ENCODE assay signal across 1 cellular context in genomic region chrX:15202458-15203177, GRCh38.
TF ChIP-seq lines count a peak whose summit lies in the region.

No MANE protein-coding gene starts in this region.

TF ChIP-seq in GM12878, 131 proteins besides CTCF, POLR2A, EP300 and RAD21 (continued from another document and continues in another):
- TF ChIP-seq, protein P1, sequence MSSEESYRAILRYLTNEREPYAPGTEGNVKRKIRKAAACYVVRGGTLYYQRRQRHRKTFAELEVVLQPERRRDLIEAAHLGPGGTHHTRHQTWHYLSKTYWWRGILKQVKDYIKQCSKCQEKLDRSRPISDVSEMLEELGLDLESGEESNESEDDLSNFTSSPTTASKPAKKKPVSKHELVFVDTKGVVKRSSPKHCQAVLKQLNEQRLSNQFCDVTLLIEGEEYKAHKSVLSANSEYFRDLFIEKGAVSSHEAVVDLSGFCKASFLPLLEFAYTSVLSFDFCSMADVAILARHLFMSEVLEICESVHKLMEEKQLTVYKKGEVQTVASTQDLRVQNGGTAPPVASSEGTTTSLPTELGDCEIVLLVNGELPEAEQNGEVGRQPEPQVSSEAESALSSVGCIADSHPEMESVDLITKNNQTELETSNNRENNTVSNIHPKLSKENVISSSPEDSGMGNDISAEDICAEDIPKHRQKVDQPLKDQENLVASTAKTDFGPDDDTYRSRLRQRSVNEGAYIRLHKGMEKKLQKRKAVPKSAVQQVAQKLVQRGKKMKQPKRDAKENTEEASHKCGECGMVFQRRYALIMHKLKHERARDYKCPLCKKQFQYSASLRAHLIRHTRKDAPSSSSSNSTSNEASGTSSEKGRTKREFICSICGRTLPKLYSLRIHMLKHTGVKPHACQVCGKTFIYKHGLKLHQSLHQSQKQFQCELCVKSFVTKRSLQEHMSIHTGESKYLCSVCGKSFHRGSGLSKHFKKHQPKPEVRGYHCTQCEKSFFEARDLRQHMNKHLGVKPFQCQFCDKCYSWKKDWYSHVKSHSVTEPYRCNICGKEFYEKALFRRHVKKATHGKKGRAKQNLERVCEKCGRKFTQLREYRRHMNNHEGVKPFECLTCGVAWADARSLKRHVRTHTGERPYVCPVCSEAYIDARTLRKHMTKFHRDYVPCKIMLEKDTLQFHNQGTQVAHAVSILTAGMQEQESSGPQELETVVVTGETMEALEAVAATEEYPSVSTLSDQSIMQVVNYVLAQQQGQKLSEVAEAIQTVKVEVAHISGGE (CRISPR knock-in tag; IDR thresholded peaks at IDR 0.05) = no peak
- TF ChIP-seq LARP7 (IDR thresholded peaks at IDR 0.05) (no peak), MYC (IDR thresholded peaks at IDR 0.05; ENCODE audit: insufficient read depth, insufficient read length, insufficient replicate concordance, low read length, severe bottlenecking) (no peak), SP1 (IDR thresholded peaks at IDR 0.05; ENCODE audit: low read depth, low read length) (no peak), IRF3 (IDR thresholded peaks at IDR 0.05) (no peak), NFYA (IDR thresholded peaks at IDR 0.05; ENCODE audit: borderline replicate concordance, low read depth, low read length) (no peak), ZBED1 (IDR thresholded peaks at IDR 0.05; ENCODE audit: borderline replicate concordance) (peak; percentile 81; the same call in 1 of the 2 replicates), RFX5 (IDR thresholded peaks at IDR 0.05; ENCODE audit: low read depth, low read length) (no peak), EED (IDR thresholded peaks at IDR 0.05; ENCODE audit: low read depth) (peak; percentile 84), PAX5 (IDR thresholded peaks at IDR 0.05; ENCODE audit: borderline replicate concordance, low read depth, low read length) (no peak), POLR2AphosphoS5 (IDR thresholded peaks at IDR 0.05; ENCODE audit: low read length) (no peak), CHD2 (IDR thresholded peaks at IDR 0.05; ENCODE audit: borderline replicate concordance, low read depth, low read length) (no peak), DPF2 (IDR thresholded peaks at IDR 0.05) (peak; percentile 66), POU2F2 (IDR thresholded peaks at IDR 0.05; ENCODE audit: borderline replicate concordance, low read depth, low read length) (no peak), TBL1XR1 (IDR thresholded peaks at IDR 0.05; ENCODE audit: low read depth, low read length) (no peak), SUPT20H (IDR thresholded peaks at IDR 0.05; ENCODE audit: borderline replicate concordance, control insufficient read depth, low read depth, low read length) (no peak), CREM (IDR thresholded peaks at IDR 0.05; ENCODE audit: low read depth) (peak; percentile 82), WRNIP1 (IDR thresholded peaks at IDR 0.05; ENCODE audit: borderline replicate concordance, low read depth, low read length) (no peak), SMC3 (IDR thresholded peaks at IDR 0.05; ENCODE audit: borderline replicate concordance, low read length) (no peak), HDGF (IDR thresholded peaks at IDR 0.05) (no peak), SREBF2 (IDR thresholded peaks at IDR 0.05; ENCODE audit: low read length) (no peak), SRF (IDR thresholded peaks at IDR 0.05; ENCODE audit: low read depth in 2 of 2, low read length in 2 of 2) (no peak), NR2C2 (IDR thresholded peaks at IDR 0.05; ENCODE audit: borderline replicate concordance, control insufficient read depth, insufficient read length, low read depth) (no peak), ZNF274 (IDR thresholded peaks at IDR 0.05; ENCODE audit: insufficient read depth, insufficient read length) (no peak), ZNF217 (IDR thresholded peaks at IDR 0.05) (no peak), MEF2B (IDR thresholded peaks at IDR 0.05; ENCODE audit: partially characterized antibody, poor library complexity, severe bottlenecking) (peak; percentile 33), CHD4 (IDR thresholded peaks at IDR 0.05) (no peak), ZNF384 (IDR thresholded peaks at IDR 0.05; ENCODE audit: borderline replicate concordance, low read depth, low read length) (no peak), BRCA1 (IDR thresholded peaks at IDR 0.05; ENCODE audit: low read depth, low read length) (no peak), TCF3 (IDR thresholded peaks at IDR 0.05; ENCODE audit: borderline replicate concordance, insufficient read depth, low read depth, low read length) (no peak), NR2F1 (conservative IDR thresholded peaks at IDR 0.05) (peak; percentile 58; the same call in 1 of the 2 replicates), ZNF622 (IDR thresholded peaks at IDR 0.05) (no peak), USF2 (IDR thresholded peaks at IDR 0.05; ENCODE audit: borderline replicate concordance, low read depth, low read length) (no peak), IKZF2 (IDR thresholded peaks at IDR 0.05) (peak; percentile 92), SMARCA5 (IDR thresholded peaks at IDR 0.05) (no peak), RBBP5 (conservative IDR thresholded peaks at IDR 0.05) (no peak), TARDBP (IDR thresholded peaks at IDR 0.05; ENCODE audit: borderline replicate concordance) (no peak), HSF1 (IDR thresholded peaks at IDR 0.05; ENCODE audit: low read depth, low read length) (no peak), ESRRA (IDR thresholded peaks at IDR 0.05; ENCODE audit: low read length) (no peak), MEF2A (IDR thresholded peaks at IDR 0.05; ENCODE audit: insufficient read depth, low read depth, low read length) (0 out of 2 replicates have a peak, but pooled peaks have one; percentile 8)
- TF ChIP-seq, protein P2, sequence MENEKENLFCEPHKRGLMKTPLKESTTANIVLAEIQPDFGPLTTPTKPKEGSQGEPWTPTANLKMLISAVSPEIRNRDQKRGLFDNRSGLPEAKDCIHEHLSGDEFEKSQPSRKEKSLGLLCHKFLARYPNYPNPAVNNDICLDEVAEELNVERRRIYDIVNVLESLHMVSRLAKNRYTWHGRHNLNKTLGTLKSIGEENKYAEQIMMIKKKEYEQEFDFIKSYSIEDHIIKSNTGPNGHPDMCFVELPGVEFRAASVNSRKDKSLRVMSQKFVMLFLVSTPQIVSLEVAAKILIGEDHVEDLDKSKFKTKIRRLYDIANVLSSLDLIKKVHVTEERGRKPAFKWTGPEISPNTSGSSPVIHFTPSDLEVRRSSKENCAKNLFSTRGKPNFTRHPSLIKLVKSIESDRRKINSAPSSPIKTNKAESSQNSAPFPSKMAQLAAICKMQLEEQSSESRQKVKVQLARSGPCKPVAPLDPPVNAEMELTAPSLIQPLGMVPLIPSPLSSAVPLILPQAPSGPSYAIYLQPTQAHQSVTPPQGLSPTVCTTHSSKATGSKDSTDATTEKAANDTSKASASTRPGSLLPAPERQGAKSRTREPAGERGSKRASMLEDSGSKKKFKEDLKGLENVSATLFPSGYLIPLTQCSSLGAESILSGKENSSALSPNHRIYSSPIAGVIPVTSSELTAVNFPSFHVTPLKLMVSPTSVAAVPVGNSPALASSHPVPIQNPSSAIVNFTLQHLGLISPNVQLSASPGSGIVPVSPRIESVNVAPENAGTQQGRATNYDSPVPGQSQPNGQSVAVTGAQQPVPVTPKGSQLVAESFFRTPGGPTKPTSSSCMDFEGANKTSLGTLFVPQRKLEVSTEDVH (IDR thresholded peaks at IDR 0.05; ENCODE audit: low read depth, partially characterized antibody) = no peak
- TF ChIP-seq, protein P3, sequence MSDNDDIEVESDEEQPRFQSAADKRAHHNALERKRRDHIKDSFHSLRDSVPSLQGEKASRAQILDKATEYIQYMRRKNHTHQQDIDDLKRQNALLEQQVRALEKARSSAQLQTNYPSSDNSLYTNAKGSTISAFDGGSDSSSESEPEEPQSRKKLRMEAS (IDR thresholded peaks at IDR 0.05; ENCODE audit: low read depth, low read length) = no peak
- TF ChIP-seq, protein P4, sequence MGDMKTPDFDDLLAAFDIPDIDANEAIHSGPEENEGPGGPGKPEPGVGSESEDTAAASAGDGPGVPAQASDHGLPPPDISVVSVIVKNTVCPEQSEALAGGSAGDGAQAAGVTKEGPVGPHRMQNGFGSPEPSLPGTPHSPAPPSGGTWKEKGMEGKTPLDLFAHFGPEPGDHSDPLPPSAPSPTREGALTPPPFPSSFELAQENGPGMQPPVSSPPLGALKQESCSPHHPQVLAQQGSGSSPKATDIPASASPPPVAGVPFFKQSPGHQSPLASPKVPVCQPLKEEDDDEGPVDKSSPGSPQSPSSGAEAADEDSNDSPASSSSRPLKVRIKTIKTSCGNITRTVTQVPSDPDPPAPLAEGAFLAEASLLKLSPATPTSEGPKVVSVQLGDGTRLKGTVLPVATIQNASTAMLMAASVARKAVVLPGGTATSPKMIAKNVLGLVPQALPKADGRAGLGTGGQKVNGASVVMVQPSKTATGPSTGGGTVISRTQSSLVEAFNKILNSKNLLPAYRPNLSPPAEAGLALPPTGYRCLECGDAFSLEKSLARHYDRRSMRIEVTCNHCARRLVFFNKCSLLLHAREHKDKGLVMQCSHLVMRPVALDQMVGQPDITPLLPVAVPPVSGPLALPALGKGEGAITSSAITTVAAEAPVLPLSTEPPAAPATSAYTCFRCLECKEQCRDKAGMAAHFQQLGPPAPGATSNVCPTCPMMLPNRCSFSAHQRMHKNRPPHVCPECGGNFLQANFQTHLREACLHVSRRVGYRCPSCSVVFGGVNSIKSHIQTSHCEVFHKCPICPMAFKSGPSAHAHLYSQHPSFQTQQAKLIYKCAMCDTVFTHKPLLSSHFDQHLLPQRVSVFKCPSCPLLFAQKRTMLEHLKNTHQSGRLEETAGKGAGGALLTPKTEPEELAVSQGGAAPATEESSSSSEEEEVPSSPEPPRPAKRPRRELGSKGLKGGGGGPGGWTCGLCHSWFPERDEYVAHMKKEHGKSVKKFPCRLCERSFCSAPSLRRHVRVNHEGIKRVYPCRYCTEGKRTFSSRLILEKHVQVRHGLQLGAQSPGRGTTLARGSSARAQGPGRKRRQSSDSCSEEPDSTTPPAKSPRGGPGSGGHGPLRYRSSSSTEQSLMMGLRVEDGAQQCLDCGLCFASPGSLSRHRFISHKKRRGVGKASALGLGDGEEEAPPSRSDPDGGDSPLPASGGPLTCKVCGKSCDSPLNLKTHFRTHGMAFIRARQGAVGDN (IDR thresholded peaks at IDR 0.05) = no peak
- TF ChIP-seq, protein P5, sequence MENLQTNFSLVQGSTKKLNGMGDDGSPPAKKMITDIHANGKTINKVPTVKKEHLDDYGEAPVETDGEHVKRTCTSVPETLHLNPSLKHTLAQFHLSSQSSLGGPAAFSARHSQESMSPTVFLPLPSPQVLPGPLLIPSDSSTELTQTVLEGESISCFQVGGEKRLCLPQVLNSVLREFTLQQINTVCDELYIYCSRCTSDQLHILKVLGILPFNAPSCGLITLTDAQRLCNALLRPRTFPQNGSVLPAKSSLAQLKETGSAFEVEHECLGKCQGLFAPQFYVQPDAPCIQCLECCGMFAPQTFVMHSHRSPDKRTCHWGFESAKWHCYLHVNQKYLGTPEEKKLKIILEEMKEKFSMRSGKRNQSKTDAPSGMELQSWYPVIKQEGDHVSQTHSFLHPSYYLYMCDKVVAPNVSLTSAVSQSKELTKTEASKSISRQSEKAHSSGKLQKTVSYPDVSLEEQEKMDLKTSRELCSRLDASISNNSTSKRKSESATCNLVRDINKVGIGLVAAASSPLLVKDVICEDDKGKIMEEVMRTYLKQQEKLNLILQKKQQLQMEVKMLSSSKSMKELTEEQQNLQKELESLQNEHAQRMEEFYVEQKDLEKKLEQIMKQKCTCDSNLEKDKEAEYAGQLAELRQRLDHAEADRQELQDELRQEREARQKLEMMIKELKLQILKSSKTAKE (IDR thresholded peaks at IDR 0.05; ENCODE audit: low read depth, poor library complexity, severe bottlenecking) = peak; percentile 44
- TF ChIP-seq, protein P6, sequence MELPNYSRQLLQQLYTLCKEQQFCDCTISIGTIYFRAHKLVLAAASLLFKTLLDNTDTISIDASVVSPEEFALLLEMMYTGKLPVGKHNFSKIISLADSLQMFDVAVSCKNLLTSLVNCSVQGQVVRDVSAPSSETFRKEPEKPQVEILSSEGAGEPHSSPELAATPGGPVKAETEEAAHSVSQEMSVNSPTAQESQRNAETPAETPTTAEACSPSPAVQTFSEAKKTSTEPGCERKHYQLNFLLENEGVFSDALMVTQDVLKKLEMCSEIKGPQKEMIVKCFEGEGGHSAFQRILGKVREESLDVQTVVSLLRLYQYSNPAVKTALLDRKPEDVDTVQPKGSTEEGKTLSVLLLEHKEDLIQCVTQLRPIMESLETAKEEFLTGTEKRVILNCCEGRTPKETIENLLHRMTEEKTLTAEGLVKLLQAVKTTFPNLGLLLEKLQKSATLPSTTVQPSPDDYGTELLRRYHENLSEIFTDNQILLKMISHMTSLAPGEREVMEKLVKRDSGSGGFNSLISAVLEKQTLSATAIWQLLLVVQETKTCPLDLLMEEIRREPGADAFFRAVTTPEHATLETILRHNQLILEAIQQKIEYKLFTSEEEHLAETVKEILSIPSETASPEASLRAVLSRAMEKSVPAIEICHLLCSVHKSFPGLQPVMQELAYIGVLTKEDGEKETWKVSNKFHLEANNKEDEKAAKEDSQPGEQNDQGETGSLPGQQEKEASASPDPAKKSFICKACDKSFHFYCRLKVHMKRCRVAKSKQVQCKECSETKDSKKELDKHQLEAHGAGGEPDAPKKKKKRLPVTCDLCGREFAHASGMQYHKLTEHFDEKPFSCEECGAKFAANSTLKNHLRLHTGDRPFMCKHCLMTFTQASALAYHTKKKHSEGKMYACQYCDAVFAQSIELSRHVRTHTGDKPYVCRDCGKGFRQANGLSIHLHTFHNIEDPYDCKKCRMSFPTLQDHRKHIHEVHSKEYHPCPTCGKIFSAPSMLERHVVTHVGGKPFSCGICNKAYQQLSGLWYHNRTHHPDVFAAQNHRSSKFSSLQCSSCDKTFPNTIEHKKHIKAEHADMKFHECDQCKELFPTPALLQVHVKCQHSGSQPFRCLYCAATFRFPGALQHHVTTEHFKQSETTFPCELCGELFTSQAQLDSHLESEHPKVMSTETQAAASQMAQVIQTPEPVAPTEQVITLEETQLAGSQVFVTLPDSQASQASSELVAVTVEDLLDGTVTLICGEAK (IDR thresholded peaks at IDR 0.05; ENCODE audit: borderline replicate concordance) = no peak
